Comparison of ENCODE assay signal across 10 cellular contexts in genomic region chr1:166026143-166026542, GRCh38.
"Had no signal": no experiment of that assay in that cellular context is flagged by ENCODE, and none has a peak within 500 bp of the region (broad histone marks: within the 10 kb centered on the region; RNA-seq: fewer than 3 reads in every experiment).

No MANE protein-coding gene starts in this region.

- ATAC-seq: HCT116, K562 had no signal

- H3K36me3 ChIP-seq: HAP-1 had no signal

- H3K4me1 ChIP-seq: HAP-1 had no signal

- H3K9ac ChIP-seq: GM23248 had no signal

- H3K9me3 ChIP-seq: HAP-1 had no signal

- DNase-seq: GM23248, GOT3, H7, HFFc6, IMR-90, KG1 had no signal

- H3K4me3 ChIP-seq: GM23248, HAP-1, K562 had no signal

- H3K27ac ChIP-seq: GM23248, HL-60 had no signal
